In genomic region chr12:15444523-15444922, GRCh38 we compare ENCODE assay signal across 28 cellular contexts.
"Had no signal": no experiment of that assay in that cellular context is flagged by ENCODE, and none has a peak within 500 bp of the region (broad histone marks: within the 10 kb centered on the region; RNA-seq: fewer than 3 reads in every experiment).

No MANE protein-coding gene starts in this region.

- H3K9me3 ChIP-seq: esophagus muscularis mucosa, lower lobe of right lung, ovary, suprapubic skin, transverse colon, upper lobe of right lung, uterus had no signal

- ATAC-seq: heart right ventricle; left ventricle myocardium superior; lower lobe of right lung; natural killer cell; sciatic nerve; stimulated activated naive CD8-positive, alpha-beta T cell treated with anti-CD3 and anti-CD28 coated beads, Interleukin-15, amount 100 ng/mL, for 72 hours; upper lobe of right lung had no signal

- H3K36me3 ChIP-seq: esophagus muscularis mucosa, heart right ventricle, lower lobe of right lung, ovary, suprapubic skin, transverse colon, upper lobe of right lung, uterus had no signal

- H3K4me3 Mint-ChIP-seq: immature natural killer cell; natural killer cell; stimulated activated naive CD8-positive, alpha-beta T cell treated with anti-CD3 and anti-CD28 coated beads, Interleukin-15, amount 100 ng/mL, for 72 hours had no signal

- H3K4me3 ChIP-seq: coronary artery, esophagus muscularis mucosa, heart right ventricle, lower lobe of right lung, ovary, smooth muscle cell, suprapubic skin, transverse colon, upper lobe of right lung, uterus had no signal

- H3K4me2 ChIP-seq: smooth muscle cell had no signal

- H3K4me1 Mint-ChIP-seq: immature natural killer cell; natural killer cell; stimulated activated naive CD8-positive, alpha-beta T cell treated with anti-CD3 and anti-CD28 coated beads, Interleukin-15, amount 100 ng/mL, for 72 hours had no signal

- H3K27ac Mint-ChIP-seq: immature natural killer cell; natural killer cell; stimulated activated naive CD8-positive, alpha-beta T cell treated with anti-CD3 and anti-CD28 coated beads, Interleukin-15, amount 100 ng/mL, for 72 hours had no signal

- H3K27ac ChIP-seq: coronary artery, esophagus muscularis mucosa, heart right ventricle, lower lobe of right lung, ovary, suprapubic skin, transverse colon, upper lobe of right lung, uterus had no signal

- H3K36me3 Mint-ChIP-seq: immature natural killer cell, natural killer cell had no signal

- H3K4me1 ChIP-seq: esophagus muscularis mucosa, heart right ventricle, lower lobe of right lung, suprapubic skin, transverse colon, upper lobe of right lung, uterus had no signal

- DNase-seq: dermis blood vessel endothelial cell; effector memory CD4-positive, alpha-beta T cell; foreskin melanocyte; glutamatergic neuron; heart right ventricle; hippocampal formation; immature natural killer cell; islet precursor cell; left ventricle myocardium superior; lower lobe of right lung; natural killer cell; occipital lobe; ovary; posterior cingulate gyrus; stimulated activated CD4-positive, alpha-beta T cell treated with anti-CD3 and anti-CD28 coated beads, Interleukin-12 subunit alpha, Interleukin-12 subunit beta, amount 100 ng/mL, for 4 hours; stimulated activated CD4-positive, alpha-beta T cell treated with anti-CD3 and anti-CD28 coated beads, Interleukin-1b, Interleukin-23, amount 100 ng/mL, for 48 hours; stimulated activated CD4-positive, alpha-beta T cell treated with anti-CD3 and anti-CD28 coated beads, Interleukin-4, amount 100 ng/mL, for 1 hour; stimulated activated CD8-positive, alpha-beta memory T cell treated with anti-CD3 and anti-CD28 coated beads, Interleukin-4, amount 100 ng/mL, for 48 hours; stimulated activated naive CD4-positive, alpha-beta T cell; stimulated activated naive CD8-positive, alpha-beta T cell treated with anti-CD3 and anti-CD28 coated beads, Interleukin-15, amount 100 ng/mL, for 72 hours; transverse colon; upper lobe of right lung; uterus had no signal

- H3K27me3 ChIP-seq: esophagus muscularis mucosa, ovary, suprapubic skin, transverse colon, upper lobe of right lung, uterus had no signal
